In genomic region chr16:31428638-31429247, GRCh38 we compare ENCODE assay signal across 23 cellular contexts. TPM values are rescaled to one million over a fixed set of nuclear protein-coding genes. Genes with fewer than 3 reads are reported as not detected.
DNase-seq lines count a peak whose midpoint lies in the region; ATAC-seq, FAIRE-seq and TF ChIP-seq lines count a peak whose summit lies in the region.
"Had no signal": no experiment of that assay in that cellular context is flagged by ENCODE, and none has a peak within 500 bp of the region (broad histone marks: within the 10 kb centered on the region; RNA-seq: fewer than 3 reads in every experiment).

No MANE protein-coding gene starts in this region.

- H3K36me3 ChIP-seq in HepG2 (replicated peaks in 1 of 2; ENCODE audit: control insufficient read depth in 1 of 2, insufficient read depth in 2 of 2, low read length in 2 of 2) (no peaks in the 10 kb centered on the region), sigmoid colon (no peaks in the 10 kb centered on the region), upper lobe of left lung (no peaks in the 10 kb centered on the region)

- in situ Hi-C loops in HepG2 (cut with HindIII; ENCODE audit: extremely low pct_ligation_motif_present, low pct_unique_long_range_greater_than_20kb), result loop anchor here (25.0 kb wide), 1 partner anchor 216 kb away; the partner anchor contains the start of genes PYCARD, PYDC1 and TRIM72

- H3K79me2 ChIP-seq in HepG2 (ENCODE audit: insufficient read depth, low read length), result no peaks in the 10 kb centered on the region

- intact Hi-C loops in HepG2 (cut with micrococcal nuclease; ENCODE audit: unreplicated experiment) (no loop called here), sigmoid colon (cut with DNase I) (no loop called here)

- peak; percentile 30 for FAIRE-seq in HepG2 (lab: Jason Lieb, UNC)
- no peak for FAIRE-seq in HTR-8/SVneo (lab: Jason Lieb, UNC)
- FAIRE-seq: G401.6, GM19239, H54 had no signal

- H2AFZ ChIP-seq in HepG2 (ENCODE audit: low read length), result no peak overlapping the region

- no peak overlapping the region for H3K9ac ChIP-seq in HepG2 (ENCODE audit: insufficient read depth, low read depth, low read length)

- H4K20me1 ChIP-seq in HepG2 (ENCODE audit: insufficient read depth, low read length), result no peaks in the 10 kb centered on the region

- H3K27ac ChIP-seq in HepG2 (ENCODE audit: extremely low read length, insufficient read depth, low read length) (no peak overlapping the region), sigmoid colon (peak overlapping the region in 1 of 4 donors; percentile 67), upper lobe of left lung (no peak overlapping the region)

- H3K27me3 ChIP-seq in HepG2 (ENCODE audit: control insufficient read depth in 1 of 2, insufficient read depth in 2 of 2, low read length in 2 of 2) (peaks cover 0 to 11% of the 10 kb centered on the region in 2 experiments; a peak in 1 of 5 replicates), sigmoid colon (no peaks in the 10 kb centered on the region), upper lobe of left lung (no peaks in the 10 kb centered on the region)
- H3K27me3 ChIP-seq: esophagus muscularis mucosa had no signal

- TF ChIP-seq EP300 in HepG2 (IDR thresholded peaks at IDR 0.05; ENCODE audit: low read depth in 2 of 2, low read length in 2 of 2), result no peak
- no peak for TF ChIP-seq EP300 in HepG2 (CRISPR knock-in tag; IDR thresholded peaks at IDR 0.05; ENCODE audit: borderline replicate concordance)
- TF ChIP-seq EP300 in sigmoid colon (IDR thresholded peaks at IDR 0.05), result no peak
- TF ChIP-seq EP300 in upper lobe of left lung (IDR thresholded peaks at IDR 0.05), result no peak

- H3K36me3 Mint-ChIP-seq in activated T-cell treated with anti-CD3 and anti-CD28 coated beads, Interleukin-2, amount 50 U/mL, for 72 hours (ENCODE audit: insufficient read depth in 2 of 2), result peaks cover 0 to 2% of the 10 kb centered on the region in 2 donors
- no peaks in the 10 kb centered on the region for H3K36me3 Mint-ChIP-seq in activated T-cell treated with anti-CD3 and anti-CD28 coated beads, Interleukin-2, amount 50 U/mL, for 4 hours (ENCODE audit: insufficient read depth)
- peaks cover 11% of the 10 kb centered on the region for H3K36me3 Mint-ChIP-seq in central memory CD8-positive, alpha-beta T cell (ENCODE audit: insufficient read depth)

- ATAC-seq in activated T-cell treated with anti-CD3 and anti-CD28 coated beads, Interleukin-2, amount 50 U/mL, for 72 hours (replicated peaks in 1 of 2), result peak; percentile 23 to 55
- no peak for ATAC-seq in activated T-cell treated with anti-CD3 and anti-CD28 coated beads, Interleukin-2, amount 50 U/mL, for 4 hours
- ATAC-seq in central memory CD8-positive, alpha-beta T cell (replicated peaks; ENCODE audit: extremely low read depth, poor library complexity, severe bottlenecking), result no peak
- no peak for ATAC-seq in HepG2
- ATAC-seq in upper lobe of left lung (ENCODE audit: low FRiP score in 2 of 2), result no peak
- ATAC-seq: activated CD8-positive, alpha-beta T cell treated with anti-CD3 and anti-CD28 coated beads, Interleukin-2, amount 10 ng/mL, durations not matched to agents 7 days and 5 days had no signal

- H3K27ac Mint-ChIP-seq in activated T-cell treated with anti-CD3 and anti-CD28 coated beads, Interleukin-2, amount 50 U/mL, for 72 hours, result no peak overlapping the region
- H3K27ac Mint-ChIP-seq in central memory CD8-positive, alpha-beta T cell (ENCODE audit: low read depth), result no peak overlapping the region
- H3K27ac Mint-ChIP-seq: activated CD8-positive, alpha-beta T cell treated with anti-CD3 and anti-CD28 coated beads, Interleukin-2, amount 10 ng/mL, durations not matched to agents 7 days and 5 days; progenitor cell of endocrine pancreas had no signal

- peaks cover 22% of the 10 kb centered on the region for H3K4me1 Mint-ChIP-seq in activated T-cell treated with anti-CD3 and anti-CD28 coated beads, Interleukin-2, amount 50 U/mL, for 72 hours (ENCODE audit: low read depth)
- H3K4me1 Mint-ChIP-seq in activated T-cell treated with anti-CD3 and anti-CD28 coated beads, Interleukin-2, amount 50 U/mL, for 4 hours (ENCODE audit: low read depth), result peaks cover under 1% of the 10 kb centered on the region
- peaks cover 16% of the 10 kb centered on the region for H3K4me1 Mint-ChIP-seq in central memory CD8-positive, alpha-beta T cell

- BruUV-seq in HepG2 (replicated peaks; lab: Mats Ljungman, UMichigan), result no TSS peak

- TF ChIP-seq POLR2A in HepG2 (IDR thresholded peaks at IDR 0.05; ENCODE audit: insufficient read depth in 1 of 2, low read depth in 2 of 2, low read length in 2 of 2), result no peak
- TF ChIP-seq POLR2A in sigmoid colon (IDR thresholded peaks at IDR 0.05), result no peak
- no peak for TF ChIP-seq POLR2A in upper lobe of left lung (IDR thresholded peaks at IDR 0.05)

- DNase-seq in activated T-cell treated with anti-CD3 and anti-CD28 coated beads, Interleukin-2, amount 50 U/mL, for 72 hours, result no peak
- DNase-seq in activated T-cell treated with anti-CD3 and anti-CD28 coated beads, Interleukin-2, amount 50 U/mL, for 4 hours, result no peak
- DNase-seq in central memory CD8-positive, alpha-beta T cell (ENCODE audit: low spot score in 2 of 2), result no peak
- no peak for DNase-seq in HepG2 (ENCODE audit: low spot score)
- DNase-seq in sigmoid colon, result peak; percentile 11
- no peak for DNase-seq in upper lobe of left lung
- DNase-seq in central memory CD4-positive, alpha-beta T cell, result no peak
- DNase-seq in HTR-8/SVneo (ENCODE audit: insufficient read length, low spot score), result no peak
- DNase-seq: activated CD8-positive, alpha-beta T cell treated with anti-CD3 and anti-CD28 coated beads, Interleukin-2, amount 10 ng/mL, durations not matched to agents 7 days and 5 days; activated T-cell treated with anti-CD3 and anti-CD28 coated beads, Interleukin-2, amount 50 U/mL, for 48 hours; NCI-H1436 treated with DMSO at 0.1 percent for 48 hours; NCI-H82 had no signal

- WGBS in HepG2 (ENCODE audit: low lambda C conversion rate), result 12% methylated on average over 7 of the region's 7 CpGs
- 70 to 84% methylated on average over 7 of the region's 7 CpGs for WGBS in sigmoid colon, 2 donors
- 80 to 81% methylated on average over 7 of the region's 7 CpGs for WGBS in upper lobe of left lung, 2 donors

- H3K9me3 ChIP-seq in HepG2 (ENCODE audit: low read length) (no peaks in the 10 kb centered on the region), sigmoid colon (no peaks in the 10 kb centered on the region), upper lobe of left lung (no peaks in the 10 kb centered on the region)
- H3K9me3 ChIP-seq: esophagus muscularis mucosa had no signal

- H3K4me3 Mint-ChIP-seq in activated T-cell treated with anti-CD3 and anti-CD28 coated beads, Interleukin-2, amount 50 U/mL, for 72 hours, result peak overlapping the region in 1 of 2 donors; percentile 12
- no peak overlapping the region for H3K4me3 Mint-ChIP-seq in activated T-cell treated with anti-CD3 and anti-CD28 coated beads, Interleukin-2, amount 50 U/mL, for 4 hours
- H3K4me3 Mint-ChIP-seq in central memory CD8-positive, alpha-beta T cell, result peak overlapping the region; percentile 38
- H3K4me3 Mint-ChIP-seq: activated CD8-positive, alpha-beta T cell treated with anti-CD3 and anti-CD28 coated beads, Interleukin-2, amount 10 ng/mL, durations not matched to agents 7 days and 5 days had no signal

- POLR2A ChIA-PET in HepG2 (lab: Yijun Ruan, JAX), result interaction anchor here (1.2 kb wide), 1 partner anchor 12 kb away, joined by 3 read pairs; no protein-coding TSS in a partner anchor

- TF ChIP-seq RAD21 in HepG2 (CRISPR knock-in tag; IDR thresholded peaks at IDR 0.05), result no peak

- no peaks in the 10 kb centered on the region for H3K9me3 Mint-ChIP-seq in activated T-cell treated with anti-CD3 and anti-CD28 coated beads, Interleukin-2, amount 50 U/mL, for 72 hours
- H3K9me3 Mint-ChIP-seq in activated T-cell treated with anti-CD3 and anti-CD28 coated beads, Interleukin-2, amount 50 U/mL, for 4 hours, result no peaks in the 10 kb centered on the region
- no peaks in the 10 kb centered on the region for H3K9me3 Mint-ChIP-seq in central memory CD8-positive, alpha-beta T cell

- H3K4me2 ChIP-seq in HepG2 (ENCODE audit: low read depth, low read length), result no peak overlapping the region

- peaks cover 18% of the 10 kb centered on the region for H3K27me3 Mint-ChIP-seq in activated T-cell treated with anti-CD3 and anti-CD28 coated beads, Interleukin-2, amount 50 U/mL, for 72 hours (ENCODE audit: low read depth)
- H3K27me3 Mint-ChIP-seq in activated T-cell treated with anti-CD3 and anti-CD28 coated beads, Interleukin-2, amount 50 U/mL, for 4 hours (ENCODE audit: low read depth), result peaks cover 12% of the 10 kb centered on the region
- no peaks in the 10 kb centered on the region for H3K27me3 Mint-ChIP-seq in central memory CD8-positive, alpha-beta T cell

- TF ChIP-seq CTCF in HepG2 (CRISPR knock-in tag; IDR thresholded peaks at IDR 0.05), result no peak
- TF ChIP-seq CTCF in sigmoid colon (IDR thresholded peaks at IDR 0.05), result no peak
- TF ChIP-seq CTCF in upper lobe of left lung (IDR thresholded peaks at IDR 0.05), result no peak

- H3K4me3 ChIP-seq in HepG2 (replicated peaks in 1 of 3; ENCODE audit: insufficient read depth in 1 of 3, low read depth in 2 of 3, low read length in 3 of 3) (no peak overlapping the region), sigmoid colon (no peak overlapping the region), upper lobe of left lung (no peak overlapping the region)

- no peaks in the 10 kb centered on the region for H3K4me1 ChIP-seq in HepG2 (ENCODE audit: insufficient read depth, low read length)
- H3K4me1 ChIP-seq in sigmoid colon, result peaks cover 0 to 11% (median 10%) of the 10 kb centered on the region in 4 donors
- peaks cover 3 to 6% (median 5%) of the 10 kb centered on the region in 4 donors for H3K4me1 ChIP-seq in upper lobe of left lung

- CTCF ChIA-PET in HepG2 (lab: Yijun Ruan, JAX; ENCODE audit: low intra/inter-chr PET ratio, low total read pairs), result no interaction called here

RNA-seq across cellular contexts. Expression of gene COX6A2, which starts 0.6 kb away (rescaled TPM):
- total RNA-seq in activated T-cell treated with anti-CD3 and anti-CD28 coated beads, Interleukin-2, amount 50 U/mL, for 72 hours, result not detected
- total RNA-seq in activated T-cell treated with anti-CD3 and anti-CD28 coated beads, Interleukin-2, amount 50 U/mL, for 4 hours, result not detected
- not detected in 2 replicates for total RNA-seq in HepG2 (2016; rRNA removed; fragmentation: Illumina TruSeq; extraction: Trizol)
- total RNA-seq in HepG2 (2016; cell fraction: cytosol; rRNA removed; fragmentation: Illumina TruSeq; extraction: Trizol; ENCODE audit: low read depth), result not detected in 2 replicates
- total RNA-seq in HepG2 (2016; cell fraction: insoluble cytoplasmic fraction; rRNA removed; fragmentation: Illumina TruSeq; extraction: Trizol), result not detected in 2 replicates
- not detected in 2 replicates for total RNA-seq in HepG2 (2016; cell fraction: membrane; rRNA removed; fragmentation: Illumina TruSeq; extraction: Trizol)
- not detected in 2 replicates for total RNA-seq in HepG2 (2016; cell fraction: nucleus; rRNA removed; fragmentation: Illumina TruSeq; extraction: Trizol)
- not detected in 2 replicates for polyA plus RNA-seq in HepG2 (2011; rRNA removed)
- not detected in 2 replicates for polyA plus RNA-seq in HepG2 (2011; cell fraction: cytosol; rRNA removed)
- not detected in 2 replicates for polyA plus RNA-seq in HepG2 (2011; cell fraction: nucleus; rRNA removed)
- not detected in 2 replicates for polyA plus RNA-seq in HepG2 (2012)
- polyA plus RNA-seq in HepG2 (2016; cell fraction: cytosol; fragmentation: Illumina TruSeq; extraction: Trizol; ENCODE audit: low read depth), result not detected in 2 replicates
- not detected in 2 replicates for polyA plus RNA-seq in HepG2 (2016; cell fraction: insoluble cytoplasmic fraction; fragmentation: Illumina TruSeq; extraction: Trizol; ENCODE audit: low read depth)
- polyA plus RNA-seq in HepG2 (2016; cell fraction: membrane; fragmentation: Illumina TruSeq; extraction: Trizol; ENCODE audit: low read depth), result not detected in 2 replicates
- polyA plus RNA-seq in HepG2 (2016; cell fraction: nucleus; fragmentation: Illumina TruSeq; extraction: Trizol; ENCODE audit: insufficient read depth, low read depth), result not detected in 2 replicates
- not detected in 2 replicates for polyA minus RNA-seq in HepG2 (2011; rRNA and poly(A)+ RNA removed; ENCODE audit: low replicate concordance)
- polyA minus RNA-seq in HepG2 (2011; cell fraction: cytosol; rRNA and poly(A)+ RNA removed), result not detected in 2 replicates
- polyA minus RNA-seq in HepG2 (2011; cell fraction: nucleus; rRNA and poly(A)+ RNA removed), result not detected in 2 replicates
- not detected for total RNA-seq in sigmoid colon
- 1 to 10 TPM in 1 of 3 donors, under 1 TPM in 1, not detected in 1; 0.32 to 4.8 TPM for polyA plus RNA-seq in sigmoid colon
- total RNA-seq in upper lobe of left lung, result not detected
- total RNA-seq: A172; activated CD8-positive, alpha-beta T cell treated with anti-CD3 and anti-CD28 coated beads, Interleukin-2, amount 10 ng/mL, durations not matched to agents 7 days and 5 days; glomerular endothelial cell; lower leg skin; progenitor cell of endocrine pancreas; SK-MEL-5; T-helper 2 cell treated with Interferon-gamma antibody and Interleukin-4, amounts not matched to agents 100 ng/mL and 5 ng/mL, for 36 hours; urinary bladder had no signal
- polyA plus RNA-seq: urinary bladder had no signal

RNA-seq across cellular contexts. Expression of gene ZNF843, which starts 13.8 kb away (rescaled TPM):
- under 1 TPM; 0.38 to 0.53 TPM for total RNA-seq in activated T-cell treated with anti-CD3 and anti-CD28 coated beads, Interleukin-2, amount 50 U/mL, for 72 hours
- total RNA-seq in activated T-cell treated with anti-CD3 and anti-CD28 coated beads, Interleukin-2, amount 50 U/mL, for 4 hours, result under 1 TPM in 2 of 3 donors, not detected in 1; 0.16 to 0.27 TPM
- total RNA-seq in HepG2 (2016; rRNA removed; fragmentation: Illumina TruSeq; extraction: Trizol) (not detected in 2 replicates), sigmoid colon (1 to 10 TPM in 3 of 4 donors, under 1 TPM in 1; 0.36 to 5.3 (median 1.1) TPM), upper lobe of left lung (1 to 10 TPM in 1 of 6 donors, under 1 TPM in 4, not detected in 1; 0.30 to 1.0 (median 0.77) TPM)
- total RNA-seq in HepG2 (2016; cell fraction: cytosol; rRNA removed; fragmentation: Illumina TruSeq; extraction: Trizol; ENCODE audit: low read depth), result 0.20 TPM in 1 of 2 replicates, not detected in the other
- not detected in 2 replicates for total RNA-seq in HepG2 (2016; cell fraction: insoluble cytoplasmic fraction; rRNA removed; fragmentation: Illumina TruSeq; extraction: Trizol)
- not detected in 2 replicates for total RNA-seq in HepG2 (2016; cell fraction: membrane; rRNA removed; fragmentation: Illumina TruSeq; extraction: Trizol)
- not detected in 2 replicates for total RNA-seq in HepG2 (2016; cell fraction: nucleus; rRNA removed; fragmentation: Illumina TruSeq; extraction: Trizol)
- polyA plus RNA-seq in HepG2 (2011; rRNA removed) (0.03 and 0.04 TPM in 2 replicates), sigmoid colon (1 to 10 TPM in 1 of 3 donors, under 1 TPM in 1, not detected in 1; 0.22 to 1.8 TPM)
- 0.04 TPM in 1 of 2 replicates, not detected in the other for polyA plus RNA-seq in HepG2 (2011; cell fraction: cytosol; rRNA removed)
- polyA plus RNA-seq in HepG2 (2011; cell fraction: nucleus; rRNA removed), result not detected in 2 replicates
- not detected in 2 replicates for polyA plus RNA-seq in HepG2 (2012)
- polyA plus RNA-seq in HepG2 (2016; cell fraction: cytosol; fragmentation: Illumina TruSeq; extraction: Trizol; ENCODE audit: low read depth), result not detected in 2 replicates
- polyA plus RNA-seq in HepG2 (2016; cell fraction: insoluble cytoplasmic fraction; fragmentation: Illumina TruSeq; extraction: Trizol; ENCODE audit: low read depth), result not detected in 2 replicates
- polyA plus RNA-seq in HepG2 (2016; cell fraction: membrane; fragmentation: Illumina TruSeq; extraction: Trizol; ENCODE audit: low read depth), result not detected in 2 replicates
- polyA plus RNA-seq in HepG2 (2016; cell fraction: nucleus; fragmentation: Illumina TruSeq; extraction: Trizol; ENCODE audit: insufficient read depth, low read depth), result not detected in 2 replicates
- polyA minus RNA-seq in HepG2 (2011; rRNA and poly(A)+ RNA removed; ENCODE audit: low replicate concordance), result 0.12 TPM in 1 of 2 replicates, not detected in the other
- not detected in 2 replicates for polyA minus RNA-seq in HepG2 (2011; cell fraction: cytosol; rRNA and poly(A)+ RNA removed)
- polyA minus RNA-seq in HepG2 (2011; cell fraction: nucleus; rRNA and poly(A)+ RNA removed), result not detected in 2 replicates
- total RNA-seq: A172 had no signal

RNA-seq across cellular contexts. Expression of gene ARMC5, which starts 30.6 kb away (rescaled TPM):
- total RNA-seq in activated T-cell treated with anti-CD3 and anti-CD28 coated beads, Interleukin-2, amount 50 U/mL, for 72 hours, result 10 to 100 TPM; 11.2 to 12.2 TPM
- 10 to 100 TPM; 18.4 to 18.9 (median 18.7) TPM for total RNA-seq in activated T-cell treated with anti-CD3 and anti-CD28 coated beads, Interleukin-2, amount 50 U/mL, for 4 hours
- 13.0 and 22.3 TPM in 2 replicates for total RNA-seq in HepG2 (2016; rRNA removed; fragmentation: Illumina TruSeq; extraction: Trizol)
- total RNA-seq in HepG2 (2016; cell fraction: cytosol; rRNA removed; fragmentation: Illumina TruSeq; extraction: Trizol; ENCODE audit: low read depth), result 2.5 and 3.1 TPM in 2 replicates
- 10.7 and 21.4 TPM in 2 replicates for total RNA-seq in HepG2 (2016; cell fraction: insoluble cytoplasmic fraction; rRNA removed; fragmentation: Illumina TruSeq; extraction: Trizol)
- 5.2 and 6.5 TPM in 2 replicates for total RNA-seq in HepG2 (2016; cell fraction: membrane; rRNA removed; fragmentation: Illumina TruSeq; extraction: Trizol)
- 20.2 and 21.0 TPM in 2 replicates for total RNA-seq in HepG2 (2016; cell fraction: nucleus; rRNA removed; fragmentation: Illumina TruSeq; extraction: Trizol)
- 10.8 and 11.9 TPM in 2 replicates for polyA plus RNA-seq in HepG2 (2011; rRNA removed)
- 6.1 and 8.8 TPM in 2 replicates for polyA plus RNA-seq in HepG2 (2011; cell fraction: cytosol; rRNA removed)
- 83.4 and 108 TPM in 2 replicates for polyA plus RNA-seq in HepG2 (2011; cell fraction: nucleus; rRNA removed)
- polyA plus RNA-seq in HepG2 (2012), result 6.3 and 9.1 TPM in 2 replicates
- polyA plus RNA-seq in HepG2 (2016; cell fraction: cytosol; fragmentation: Illumina TruSeq; extraction: Trizol; ENCODE audit: low read depth), result 1.9 and 2.5 TPM in 2 replicates
- polyA plus RNA-seq in HepG2 (2016; cell fraction: insoluble cytoplasmic fraction; fragmentation: Illumina TruSeq; extraction: Trizol; ENCODE audit: low read depth), result 13.4 and 15.6 TPM in 2 replicates
- 3.6 and 4.2 TPM in 2 replicates for polyA plus RNA-seq in HepG2 (2016; cell fraction: membrane; fragmentation: Illumina TruSeq; extraction: Trizol; ENCODE audit: low read depth)
- 51.3 and 57.5 TPM in 2 replicates for polyA plus RNA-seq in HepG2 (2016; cell fraction: nucleus; fragmentation: Illumina TruSeq; extraction: Trizol; ENCODE audit: insufficient read depth, low read depth)
- polyA minus RNA-seq in HepG2 (2011; rRNA and poly(A)+ RNA removed; ENCODE audit: low replicate concordance), result 7.1 and 29.7 TPM in 2 replicates
- 6.3 and 6.8 TPM in 2 replicates for polyA minus RNA-seq in HepG2 (2011; cell fraction: cytosol; rRNA and poly(A)+ RNA removed)
- 19.5 and 24.3 TPM in 2 replicates for polyA minus RNA-seq in HepG2 (2011; cell fraction: nucleus; rRNA and poly(A)+ RNA removed)
- total RNA-seq in sigmoid colon, result 1 to 10 TPM; 3.9 to 9.5 (median 6.6) TPM
- polyA plus RNA-seq in sigmoid colon, result 10 to 100 TPM in 1 of 3 donors, 1 to 10 TPM in 2; 2.4 to 11.1 (median 2.8) TPM
- total RNA-seq in upper lobe of left lung, result 10 to 100 TPM in 5 of 6 donors, 1 to 10 TPM in 1; 6.6 to 18.9 (median 16.2) TPM

RNA-seq across cellular contexts. Expression of gene ITGAD, which starts 35.6 kb away (rescaled TPM):
- total RNA-seq in activated T-cell treated with anti-CD3 and anti-CD28 coated beads, Interleukin-2, amount 50 U/mL, for 72 hours, result under 1 TPM; 0.05 to 0.14 TPM
- under 1 TPM in 1 of 3 donors, not detected in 2; 0.16 TPM for total RNA-seq in activated T-cell treated with anti-CD3 and anti-CD28 coated beads, Interleukin-2, amount 50 U/mL, for 4 hours
- not detected in 2 replicates for total RNA-seq in HepG2 (2016; rRNA removed; fragmentation: Illumina TruSeq; extraction: Trizol)
- total RNA-seq in HepG2 (2016; cell fraction: cytosol; rRNA removed; fragmentation: Illumina TruSeq; extraction: Trizol; ENCODE audit: low read depth), result not detected in 2 replicates
- total RNA-seq in HepG2 (2016; cell fraction: insoluble cytoplasmic fraction; rRNA removed; fragmentation: Illumina TruSeq; extraction: Trizol), result not detected in 2 replicates
- total RNA-seq in HepG2 (2016; cell fraction: membrane; rRNA removed; fragmentation: Illumina TruSeq; extraction: Trizol), result not detected in 2 replicates
- not detected in 2 replicates for total RNA-seq in HepG2 (2016; cell fraction: nucleus; rRNA removed; fragmentation: Illumina TruSeq; extraction: Trizol)
- not detected in 2 replicates for polyA plus RNA-seq in HepG2 (2011; rRNA removed)
- polyA plus RNA-seq in HepG2 (2011; cell fraction: cytosol; rRNA removed), result not detected in 2 replicates
- polyA plus RNA-seq in HepG2 (2011; cell fraction: nucleus; rRNA removed), result not detected in 2 replicates
- not detected in 2 replicates for polyA plus RNA-seq in HepG2 (2012)
- polyA plus RNA-seq in HepG2 (2016; cell fraction: cytosol; fragmentation: Illumina TruSeq; extraction: Trizol; ENCODE audit: low read depth), result not detected in 2 replicates
- not detected in 2 replicates for polyA plus RNA-seq in HepG2 (2016; cell fraction: insoluble cytoplasmic fraction; fragmentation: Illumina TruSeq; extraction: Trizol; ENCODE audit: low read depth)
- polyA plus RNA-seq in HepG2 (2016; cell fraction: membrane; fragmentation: Illumina TruSeq; extraction: Trizol; ENCODE audit: low read depth), result not detected in 2 replicates
- polyA plus RNA-seq in HepG2 (2016; cell fraction: nucleus; fragmentation: Illumina TruSeq; extraction: Trizol; ENCODE audit: insufficient read depth, low read depth), result not detected in 2 replicates
- polyA minus RNA-seq in HepG2 (2011; rRNA and poly(A)+ RNA removed; ENCODE audit: low replicate concordance), result not detected in 2 replicates
- polyA minus RNA-seq in HepG2 (2011; cell fraction: cytosol; rRNA and poly(A)+ RNA removed), result not detected in 2 replicates
- polyA minus RNA-seq in HepG2 (2011; cell fraction: nucleus; rRNA and poly(A)+ RNA removed), result not detected in 2 replicates
- total RNA-seq in sigmoid colon, result not detected
- polyA plus RNA-seq in sigmoid colon, result under 1 TPM in 1 of 3 donors, not detected in 2; 0.22 TPM
- under 1 TPM in 3 of 6 donors, not detected in 3; 0.15 to 0.69 (median 0.52) TPM for total RNA-seq in upper lobe of left lung
- total RNA-seq: A172, glomerular endothelial cell, lower leg skin, progenitor cell of endocrine pancreas had no signal

RNA-seq across cellular contexts. Expression of gene TGFB1I1, which starts 43.2 kb away (rescaled TPM):
- total RNA-seq in activated T-cell treated with anti-CD3 and anti-CD28 coated beads, Interleukin-2, amount 50 U/mL, for 72 hours, result 1 to 10 TPM; 1.3 to 4.4 TPM
- under 1 TPM in 2 of 3 donors, not detected in 1; 0.30 to 0.34 TPM for total RNA-seq in activated T-cell treated with anti-CD3 and anti-CD28 coated beads, Interleukin-2, amount 50 U/mL, for 4 hours
- total RNA-seq in HepG2 (2016; rRNA removed; fragmentation: Illumina TruSeq; extraction: Trizol), result 0.52 and 0.80 TPM in 2 replicates
- 0.53 and 0.61 TPM in 2 replicates for total RNA-seq in HepG2 (2016; cell fraction: cytosol; rRNA removed; fragmentation: Illumina TruSeq; extraction: Trizol; ENCODE audit: low read depth)
- total RNA-seq in HepG2 (2016; cell fraction: insoluble cytoplasmic fraction; rRNA removed; fragmentation: Illumina TruSeq; extraction: Trizol), result 0.31 and 0.87 TPM in 2 replicates
- 0.72 and 0.80 TPM in 2 replicates for total RNA-seq in HepG2 (2016; cell fraction: membrane; rRNA removed; fragmentation: Illumina TruSeq; extraction: Trizol)
- 0.84 and 0.97 TPM in 2 replicates for total RNA-seq in HepG2 (2016; cell fraction: nucleus; rRNA removed; fragmentation: Illumina TruSeq; extraction: Trizol)
- polyA plus RNA-seq in HepG2 (2011; rRNA removed), result 2.9 TPM in 2 replicates
- polyA plus RNA-seq in HepG2 (2011; cell fraction: cytosol; rRNA removed), result 2.2 and 2.6 TPM in 2 replicates
- polyA plus RNA-seq in HepG2 (2011; cell fraction: nucleus; rRNA removed), result 6.8 and 7.8 TPM in 2 replicates
- polyA plus RNA-seq in HepG2 (2012), result 0.55 and 1.2 TPM in 2 replicates
- 1.5 and 2.0 TPM in 2 replicates for polyA plus RNA-seq in HepG2 (2016; cell fraction: cytosol; fragmentation: Illumina TruSeq; extraction: Trizol; ENCODE audit: low read depth)
- 1.0 and 1.6 TPM in 2 replicates for polyA plus RNA-seq in HepG2 (2016; cell fraction: insoluble cytoplasmic fraction; fragmentation: Illumina TruSeq; extraction: Trizol; ENCODE audit: low read depth)
- polyA plus RNA-seq in HepG2 (2016; cell fraction: membrane; fragmentation: Illumina TruSeq; extraction: Trizol; ENCODE audit: low read depth), result 1.6 and 2.4 TPM in 2 replicates
- 1.2 and 2.2 TPM in 2 replicates for polyA plus RNA-seq in HepG2 (2016; cell fraction: nucleus; fragmentation: Illumina TruSeq; extraction: Trizol; ENCODE audit: insufficient read depth, low read depth)
- polyA minus RNA-seq in HepG2 (2011; rRNA and poly(A)+ RNA removed; ENCODE audit: low replicate concordance), result 1.8 and 12.1 TPM in 2 replicates
- 1.4 and 3.0 TPM in 2 replicates for polyA minus RNA-seq in HepG2 (2011; cell fraction: cytosol; rRNA and poly(A)+ RNA removed)
- polyA minus RNA-seq in HepG2 (2011; cell fraction: nucleus; rRNA and poly(A)+ RNA removed), result 1.2 and 3.4 TPM in 2 replicates
- 100 to 1,000 TPM; 124 to 339 (median 205) TPM for total RNA-seq in sigmoid colon
- 10 to 100 TPM; 10.4 to 31.2 (median 21.0) TPM for polyA plus RNA-seq in sigmoid colon
- total RNA-seq in upper lobe of left lung, result 10 to 100 TPM; 21.0 to 62.8 (median 27.8) TPM

Comparison
In these comparisons a context has a peak if more than half of its experiments do, and no peak if none do; other contexts are left out.
1. ATAC-seq: peak in activated T-cell treated with anti-CD3 and anti-CD28 coated beads, Interleukin-2, amount 50 U/mL, for 72 hours (2 of 2); none in activated T-cell treated with anti-CD3 and anti-CD28 coated beads, Interleukin-2, amount 50 U/mL, for 4 hours (0 of 2), central memory CD8-positive, alpha-beta T cell (single experiment), HepG2 (single experiment) and upper lobe of left lung (0 of 2).